1 cellular context compared by ENCODE assay signal in the genomic region with DNA sequence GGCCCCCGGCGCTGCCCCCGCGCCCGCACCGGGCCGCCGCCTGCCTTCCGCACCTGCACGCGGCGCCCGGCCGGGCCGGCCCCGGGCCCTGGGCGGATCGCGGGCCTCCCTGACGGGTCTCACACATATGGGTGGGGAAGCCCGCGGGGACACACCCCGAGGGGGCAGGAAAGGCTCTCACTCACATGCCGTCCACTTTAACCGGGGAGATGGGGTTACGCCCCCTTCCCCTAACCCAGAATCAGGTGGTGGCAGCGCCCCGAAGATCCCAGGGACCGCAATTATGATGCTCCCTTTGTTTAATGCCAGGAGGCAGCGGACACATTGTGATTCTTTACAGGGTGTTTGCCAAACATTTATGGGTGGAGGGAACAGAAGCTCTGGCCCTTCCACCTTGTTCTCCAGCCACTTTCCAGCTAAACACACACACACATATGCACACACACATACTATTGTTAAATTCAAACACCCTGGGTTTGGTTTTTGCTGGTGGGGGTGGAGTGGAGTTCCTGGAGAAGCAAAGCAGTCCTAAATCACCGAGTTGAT.
A peak's percentile ranks its signal among the peaks of the same experiment; 100 is the strongest.
TF ChIP-seq lines count a peak whose summit lies in the region.

No MANE protein-coding gene starts in this region.

TF ChIP-seq in HEK293, 187 proteins besides CTCF, POLR2A, EP300 and RAD21 (continued from another document):
- TF ChIP-seq, protein P1, sequence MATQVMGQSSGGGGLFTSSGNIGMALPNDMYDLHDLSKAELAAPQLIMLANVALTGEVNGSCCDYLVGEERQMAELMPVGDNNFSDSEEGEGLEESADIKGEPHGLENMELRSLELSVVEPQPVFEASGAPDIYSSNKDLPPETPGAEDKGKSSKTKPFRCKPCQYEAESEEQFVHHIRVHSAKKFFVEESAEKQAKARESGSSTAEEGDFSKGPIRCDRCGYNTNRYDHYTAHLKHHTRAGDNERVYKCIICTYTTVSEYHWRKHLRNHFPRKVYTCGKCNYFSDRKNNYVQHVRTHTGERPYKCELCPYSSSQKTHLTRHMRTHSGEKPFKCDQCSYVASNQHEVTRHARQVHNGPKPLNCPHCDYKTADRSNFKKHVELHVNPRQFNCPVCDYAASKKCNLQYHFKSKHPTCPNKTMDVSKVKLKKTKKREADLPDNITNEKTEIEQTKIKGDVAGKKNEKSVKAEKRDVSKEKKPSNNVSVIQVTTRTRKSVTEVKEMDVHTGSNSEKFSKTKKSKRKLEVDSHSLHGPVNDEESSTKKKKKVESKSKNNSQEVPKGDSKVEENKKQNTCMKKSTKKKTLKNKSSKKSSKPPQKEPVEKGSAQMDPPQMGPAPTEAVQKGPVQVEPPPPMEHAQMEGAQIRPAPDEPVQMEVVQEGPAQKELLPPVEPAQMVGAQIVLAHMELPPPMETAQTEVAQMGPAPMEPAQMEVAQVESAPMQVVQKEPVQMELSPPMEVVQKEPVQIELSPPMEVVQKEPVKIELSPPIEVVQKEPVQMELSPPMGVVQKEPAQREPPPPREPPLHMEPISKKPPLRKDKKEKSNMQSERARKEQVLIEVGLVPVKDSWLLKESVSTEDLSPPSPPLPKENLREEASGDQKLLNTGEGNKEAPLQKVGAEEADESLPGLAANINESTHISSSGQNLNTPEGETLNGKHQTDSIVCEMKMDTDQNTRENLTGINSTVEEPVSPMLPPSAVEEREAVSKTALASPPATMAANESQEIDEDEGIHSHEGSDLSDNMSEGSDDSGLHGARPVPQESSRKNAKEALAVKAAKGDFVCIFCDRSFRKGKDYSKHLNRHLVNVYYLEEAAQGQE (tag by site-specific recombination; IDR thresholded peaks at IDR 0.05) = no peak
- peak; percentile 72; the same call in 1 of the 2 replicates for TF ChIP-seq ZSCAN16 (tag by site-specific recombination; IDR thresholded peaks at IDR 0.05)
- TF ChIP-seq ZNF501 (tag by site-specific recombination; IDR thresholded peaks at IDR 0.05) = no peak
- TF ChIP-seq ZNF112 (tag by site-specific recombination; IDR thresholded peaks at IDR 0.05) = no peak
